In the genomic region with DNA sequence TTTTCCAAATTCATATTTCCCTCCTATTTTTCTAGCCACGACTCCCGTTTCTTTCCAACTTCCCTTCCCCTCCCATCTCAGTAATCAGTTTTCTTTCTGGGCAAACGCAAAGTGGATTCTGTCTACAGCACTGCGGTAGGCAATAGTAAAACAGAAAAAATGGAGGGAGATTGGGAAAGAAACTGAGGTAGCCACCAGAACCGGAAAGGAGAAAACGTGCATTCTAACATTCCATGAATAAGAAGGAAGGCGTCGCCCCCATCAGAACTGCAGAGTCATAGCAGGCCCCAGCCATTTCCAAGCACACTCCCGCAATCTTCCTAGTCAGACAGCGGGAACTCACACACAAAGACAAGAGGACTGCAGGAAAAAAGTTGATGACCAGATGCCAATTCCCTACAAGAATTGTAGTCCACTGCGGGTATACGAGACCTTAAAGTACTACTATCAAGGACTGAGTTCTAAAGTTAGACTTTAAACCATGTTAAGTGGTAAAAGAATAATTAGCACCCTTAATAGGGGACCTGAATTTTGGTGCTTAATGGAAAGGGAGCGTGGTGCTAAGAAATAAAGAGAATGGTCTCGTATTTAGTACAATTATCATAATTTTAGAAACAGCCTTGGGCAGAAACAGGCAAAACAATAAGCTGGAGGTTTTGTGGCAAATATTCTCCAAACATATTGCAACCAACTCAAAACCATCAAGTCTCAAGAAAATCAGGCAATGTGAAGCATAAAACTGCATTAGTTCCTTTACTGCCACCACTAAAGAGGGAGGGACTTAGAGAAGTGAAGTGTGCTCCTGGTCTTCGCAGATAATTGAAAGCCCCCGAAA, we compare ENCODE assay signal across 8 cellular contexts. TPM values are rescaled to one million over a fixed set of nuclear protein-coding genes. Genes with fewer than 3 reads are reported as not detected.
DNase-seq lines count a peak whose midpoint lies in the region; ATAC-seq, FAIRE-seq and TF ChIP-seq lines count a peak whose summit lies in the region.

No MANE protein-coding gene starts in this region.

- peak overlapping the region; percentile 93 for H3K27ac ChIP-seq in HEK293 (ENCODE audit: extremely low read depth, low read depth, low read length)
- H3K27ac ChIP-seq in skeletal muscle tissue (ENCODE audit: low read depth, low read length): peak overlapping the region; percentile 97

- POLR2A ChIA-PET in BJ (lab: Charles Lee): interaction anchor here (0.6 to 0.7 kb wide), 3 partner anchors 215 to 526 kb away, joined by 3 to 7 read pairs (median 3); no protein-coding TSS in a partner anchor
- POLR2A ChIA-PET in HEK293 (lab: Yijun Ruan, JAX): interaction anchor here (0.6 kb wide), 1 partner anchor 215 kb away, joined by 3 read pairs; no protein-coding TSS in a partner anchor

- H3K4me3 ChIP-seq in BJ (ENCODE audit: low read depth, low read length) (peak overlapping the region; percentile 97), HEK293 (ENCODE audit: low read depth, low read length) (peak overlapping the region; percentile 94), bronchial epithelial cell (ENCODE audit: low read depth, low read length) (peak overlapping the region; percentile 94), skeletal muscle tissue (ENCODE audit: low read length in 3 of 3) (peak overlapping the region; percentile 81 to 90 (median 87))

- peak overlapping the region; percentile 92 to 96 (median 95) for H3K9ac ChIP-seq in skeletal muscle tissue (ENCODE audit: low read depth in 1 of 3, low read length in 3 of 3)

- no peaks in the 10 kb centered on the region for H3K27me3 ChIP-seq in BJ (ENCODE audit: control insufficient read depth, insufficient read depth, low read length)
- H3K27me3 ChIP-seq in bronchial epithelial cell (ENCODE audit: control insufficient read depth, insufficient read depth, low read length): no peaks in the 10 kb centered on the region
- H3K27me3 ChIP-seq in skeletal muscle tissue (ENCODE audit: control insufficient read depth in 3 of 3, insufficient read depth in 3 of 3, low read length in 3 of 3): no peaks in the 10 kb centered on the region

- DNase-seq in BJ (ENCODE audit: low read depth) (no peak), NCI-H82 (lab: John Stamatoyannopoulos, UW) (peak; percentile 90), bronchial epithelial cell (ENCODE audit: low read depth) (peak; percentile 75), inferior parietal cortex (ENCODE audit: extremely low spot score) (peak; percentile 71), MV-4-11 (lab: John Stamatoyannopoulos, UW) (no peak)

- FAIRE-seq in bronchial epithelial cell (lab: Jason Lieb, UNC): no peak

- H3K4me1 ChIP-seq in HEK293 (ENCODE audit: control insufficient read depth, insufficient read depth, low read length) (no peaks in the 10 kb centered on the region), skeletal muscle tissue (ENCODE audit: control insufficient read depth in 3 of 3, insufficient read depth in 3 of 3, low read length in 3 of 3) (peaks cover 10 to 32% (median 20%) of the 10 kb centered on the region in 3 donors)

- ATAC-seq in HG03139 (IDR thresholded peaks at IDR 0.05; ENCODE audit: unreplicated experiment): no peak

- H3K36me3 ChIP-seq in BJ (ENCODE audit: control insufficient read depth, insufficient read depth, low read length) (0 out of 2 replicates have a peak, but pooled peaks cover 4% of the 10 kb centered on the region), HEK293 (ENCODE audit: control insufficient read depth in 2 of 2, insufficient read depth in 1 of 2, low read length in 2 of 2) (peaks cover 0 to 32% of the 10 kb centered on the region in 2 experiments; a peak in 2 of 3 replicates), bronchial epithelial cell (ENCODE audit: control insufficient read depth, insufficient read depth, low read length) (peaks cover 8% of the 10 kb centered on the region), skeletal muscle tissue (ENCODE audit: control insufficient read depth in 3 of 3, insufficient read depth in 3 of 3, low read length in 3 of 3) (peaks cover 0 to 7% (median 2%) of the 10 kb centered on the region in 3 donors)

- TF ChIP-seq CTCF in BJ (IDR thresholded peaks at IDR 0.05; ENCODE audit: insufficient read depth, low read depth, low read length) (peak; percentile 25; the same call in 1 of the 2 replicates), HEK293 (tag by site-specific recombination; IDR thresholded peaks at IDR 0.05) (no peak), bronchial epithelial cell (IDR thresholded peaks at IDR 0.05; ENCODE audit: insufficient read depth, low read length, severe bottlenecking) (peak; percentile 9)

- H3K9me3 ChIP-seq in HEK293 (ENCODE audit: control insufficient read depth, insufficient read depth, low read depth, low read length) (no peaks in the 10 kb centered on the region), skeletal muscle tissue (ENCODE audit: control insufficient read depth in 3 of 3, low read length in 3 of 3) (no peaks in the 10 kb centered on the region)

- CTCF ChIA-PET in BJ (lab: Yijun Ruan, JAX): interaction anchor here (0.7 to 4.7 kb wide), 6 partner anchors 32 to 256 kb away, joined by 4 to 79 read pairs (median 19); no protein-coding TSS in a partner anchor
- CTCF ChIA-PET in HEK293 (lab: Yijun Ruan, JAX): interaction anchor here (0.6 to 4.0 kb wide), 11 partner anchors 39 to 544 kb away, joined by 3 to 31 read pairs (median 4); no protein-coding TSS in a partner anchor

TF ChIP-seq in HEK293, 187 proteins besides CTCF, POLR2A, EP300 and RAD21 (continues in another document):
- TF ChIP-seq, protein P1, sequence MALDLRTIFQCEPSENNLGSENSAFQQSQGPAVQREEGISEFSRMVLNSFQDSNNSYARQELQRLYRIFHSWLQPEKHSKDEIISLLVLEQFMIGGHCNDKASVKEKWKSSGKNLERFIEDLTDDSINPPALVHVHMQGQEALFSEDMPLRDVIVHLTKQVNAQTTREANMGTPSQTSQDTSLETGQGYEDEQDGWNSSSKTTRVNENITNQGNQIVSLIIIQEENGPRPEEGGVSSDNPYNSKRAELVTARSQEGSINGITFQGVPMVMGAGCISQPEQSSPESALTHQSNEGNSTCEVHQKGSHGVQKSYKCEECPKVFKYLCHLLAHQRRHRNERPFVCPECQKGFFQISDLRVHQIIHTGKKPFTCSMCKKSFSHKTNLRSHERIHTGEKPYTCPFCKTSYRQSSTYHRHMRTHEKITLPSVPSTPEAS (tag by site-specific recombination; IDR thresholded peaks at IDR 0.05): no peak
- TF ChIP-seq ZNF175 (tag by site-specific recombination; IDR thresholded peaks at IDR 0.05) (no peak), ZNF391 (tag by site-specific recombination; IDR thresholded peaks at IDR 0.05; ENCODE audit: borderline replicate concordance, low read depth) (no peak), ZNF350 (tag by site-specific recombination; IDR thresholded peaks at IDR 0.05) (no peak), GLI4 (tag by site-specific recombination; IDR thresholded peaks at IDR 0.05) (no peak), ZNF843 (tag by site-specific recombination; IDR thresholded peaks at IDR 0.05) (no peak), MEIS1 (CRISPR knock-in tag; IDR thresholded peaks at IDR 0.05; ENCODE audit: borderline replicate concordance) (no peak), ZNF544 (tag by site-specific recombination; IDR thresholded peaks at IDR 0.05) (no peak), HOXA7 (CRISPR knock-in tag; IDR thresholded peaks at IDR 0.05; ENCODE audit: borderline replicate concordance) (no peak), ZNF169 (tag by site-specific recombination; IDR thresholded peaks at IDR 0.05) (no peak), ZNF830 (tag by site-specific recombination; IDR thresholded peaks at IDR 0.05; ENCODE audit: low read depth) (no peak), ZNF549 (tag by site-specific recombination; IDR thresholded peaks at IDR 0.05) (no peak), OSR2 (tag by site-specific recombination; IDR thresholded peaks at IDR 0.05) (no peak), ZFP37 (tag by site-specific recombination; IDR thresholded peaks at IDR 0.05) (no peak), BCL11A (tag by site-specific recombination; IDR thresholded peaks at IDR 0.05; ENCODE audit: low read depth) (no peak), ZNF354C (tag by site-specific recombination; IDR thresholded peaks at IDR 0.05; ENCODE audit: borderline replicate concordance, low read depth) (no peak)
- TF ChIP-seq, protein P2, sequence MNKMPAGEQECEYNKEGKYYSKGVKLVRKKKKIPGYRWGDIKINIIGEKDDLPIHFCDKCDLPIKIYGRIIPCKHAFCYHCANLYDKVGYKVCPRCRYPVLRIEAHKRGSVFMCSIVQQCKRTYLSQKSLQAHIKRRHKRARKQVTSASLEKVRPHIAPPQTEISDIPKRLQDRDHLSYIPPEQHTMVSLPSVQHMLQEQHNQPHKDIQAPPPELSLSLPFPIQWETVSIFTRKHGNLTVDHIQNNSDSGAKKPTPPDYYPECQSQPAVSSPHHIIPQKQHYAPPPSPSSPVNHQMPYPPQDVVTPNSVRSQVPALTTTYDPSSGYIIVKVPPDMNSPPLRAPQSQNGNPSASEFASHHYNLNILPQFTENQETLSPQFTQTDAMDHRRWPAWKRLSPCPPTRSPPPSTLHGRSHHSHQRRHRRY (tag by site-specific recombination; IDR thresholded peaks at IDR 0.05): no peak
- TF ChIP-seq, protein P3, sequence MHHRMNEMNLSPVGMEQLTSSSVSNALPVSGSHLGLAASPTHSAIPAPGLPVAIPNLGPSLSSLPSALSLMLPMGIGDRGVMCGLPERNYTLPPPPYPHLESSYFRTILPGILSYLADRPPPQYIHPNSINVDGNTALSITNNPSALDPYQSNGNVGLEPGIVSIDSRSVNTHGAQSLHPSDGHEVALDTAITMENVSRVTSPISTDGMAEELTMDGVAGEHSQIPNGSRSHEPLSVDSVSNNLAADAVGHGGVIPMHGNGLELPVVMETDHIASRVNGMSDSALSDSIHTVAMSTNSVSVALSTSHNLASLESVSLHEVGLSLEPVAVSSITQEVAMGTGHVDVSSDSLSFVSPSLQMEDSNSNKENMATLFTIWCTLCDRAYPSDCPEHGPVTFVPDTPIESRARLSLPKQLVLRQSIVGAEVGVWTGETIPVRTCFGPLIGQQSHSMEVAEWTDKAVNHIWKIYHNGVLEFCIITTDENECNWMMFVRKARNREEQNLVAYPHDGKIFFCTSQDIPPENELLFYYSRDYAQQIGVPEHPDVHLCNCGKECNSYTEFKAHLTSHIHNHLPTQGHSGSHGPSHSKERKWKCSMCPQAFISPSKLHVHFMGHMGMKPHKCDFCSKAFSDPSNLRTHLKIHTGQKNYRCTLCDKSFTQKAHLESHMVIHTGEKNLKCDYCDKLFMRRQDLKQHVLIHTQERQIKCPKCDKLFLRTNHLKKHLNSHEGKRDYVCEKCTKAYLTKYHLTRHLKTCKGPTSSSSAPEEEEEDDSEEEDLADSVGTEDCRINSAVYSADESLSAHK (tag by site-specific recombination; IDR thresholded peaks at IDR 0.05): no peak

RNA-seq across cellular contexts. Expression of a gene that starts 1.4 kb away (rescaled TPM):
- polyA plus RNA-seq in BJ (2011; rRNA removed): 195 and 307 TPM in 2 replicates
- polyA minus RNA-seq in BJ (2011; rRNA and poly(A)+ RNA removed): 56.8 and 63.1 TPM in 2 replicates
- 265 and 298 TPM in 2 replicates for total RNA-seq in bronchial epithelial cell
- total RNA-seq in skeletal muscle tissue: 142 TPM

Comparison
In these comparisons a context has a peak if more than half of its experiments do, and no peak if none do; other contexts are left out.
1. DNase-seq: peak in NCI-H82 (single experiment), bronchial epithelial cell (single experiment) and inferior parietal cortex (single experiment); none in BJ (single experiment) and MV-4-11 (single experiment).
2. Peak in every context shown above with its lines, with median percentiles within 50 percentile points of each other: H3K4me3 ChIP-seq.